Comparison of ENCODE assay signal across 19 cellular contexts in genomic region chr21:41779659-41780058, GRCh38. TPM values are rescaled to one million over a fixed set of nuclear protein-coding genes. Genes with fewer than 3 reads are reported as not detected.
DNase-seq lines count a peak whose midpoint lies in the region; ATAC-seq and TF ChIP-seq lines count a peak whose summit lies in the region.
"Had no signal": no experiment of that assay in that cellular context is flagged by ENCODE, and none has a peak within 500 bp of the region (broad histone marks: within the 10 kb centered on the region; RNA-seq: fewer than 3 reads in every experiment).

No MANE protein-coding gene starts in this region.

- no peaks in the 10 kb centered on the region for H4K20me1 ChIP-seq in DND-41 (ENCODE audit: insufficient read depth, low read length)

- ATAC-seq in DND-41 (ENCODE audit: insufficient read depth, low read depth) = no peak
- ATAC-seq in body of pancreas = no peak
- ATAC-seq: activated naive CD8-positive, alpha-beta T cell treated with anti-CD3 and anti-CD28 coated beads, Interleukin-2, amount 50 U/mL, for 24 hours; effector memory CD8-positive, alpha-beta T cell; T-helper 17 cell had no signal

- H3K27ac ChIP-seq in 22Rv1 (peak overlapping the region; percentile 82), DND-41 (ENCODE audit: low read length) (peak overlapping the region; percentile 67), endodermal cell (ENCODE audit: low read depth, low read length) (no peak overlapping the region), body of pancreas (peak overlapping the region in 2 of 4 donors; percentile 29 to 44)
- H3K27ac ChIP-seq: right atrium auricular region, thoracic aorta had no signal

- POLR2A ChIA-PET in activated CD4-positive, alpha-beta T cell treated with anti-CD3 and anti-CD28 coated beads, Interleukin-2, amount 10 ng/mL, durations not matched to agents 7 days and 5 days (lab: Charles Lee) = no interaction called here

- H3K27ac Mint-ChIP-seq in endodermal cell = no peak overlapping the region
- H3K27ac Mint-ChIP-seq in activated CD4-positive, alpha-beta T cell treated with anti-CD3 and anti-CD28 coated beads, Interleukin-2, amount 10 ng/mL, durations not matched to agents 7 days and 5 days = no peak overlapping the region
- H3K27ac Mint-ChIP-seq: activated CD4-positive, alpha-beta T cell treated with anti-CD3 and anti-CD28 coated beads, Interleukin-2, amount 10 ng/mL, durations not matched to agents 24 days and 14 days; activated naive CD8-positive, alpha-beta T cell treated with anti-CD3 and anti-CD28 coated beads, Interleukin-2, amount 50 U/mL, for 24 hours; activated T-cell treated with anti-CD3 and anti-CD28 coated beads, Interleukin-2, amount 50 U/mL, for 24 hours; effector memory CD8-positive, alpha-beta T cell; T-helper 17 cell had no signal

- H3K79me2 ChIP-seq in DND-41 (ENCODE audit: insufficient read depth, low read length) = no peaks in the 10 kb centered on the region

- H3K36me3 Mint-ChIP-seq in endodermal cell (ENCODE audit: low read depth) = no peaks in the 10 kb centered on the region
- H3K36me3 Mint-ChIP-seq in activated CD4-positive, alpha-beta T cell treated with anti-CD3 and anti-CD28 coated beads, Interleukin-2, amount 10 ng/mL, durations not matched to agents 7 days and 5 days (ENCODE audit: low read depth) = no peaks in the 10 kb centered on the region

- DNase-seq in DND-41 (no peak), NCI-H345 treated with DMSO at 0.1 percent for 48 hours (lab: John Stamatoyannopoulos, UW; ENCODE audit: unreplicated experiment) (peak; percentile 79), endodermal cell (peak; percentile 36), DMS 273 treated with DMSO at 0.1 percent for 48 hours (lab: John Stamatoyannopoulos, UW) (no peak), NCI-H1436 treated with DMSO at 0.1 percent for 48 hours (lab: John Stamatoyannopoulos, UW) (no peak), body of pancreas (no peak)
- DNase-seq in activated CD4-positive, alpha-beta T cell treated with anti-CD3 and anti-CD28 coated beads, Interleukin-2, amount 10 ng/mL, durations not matched to agents 7 days and 5 days = no peak
- DNase-seq: activated CD4-positive, alpha-beta T cell treated with anti-CD3 and anti-CD28 coated beads, Interleukin-2, amount 10 ng/mL, durations not matched to agents 24 days and 14 days; activated naive CD8-positive, alpha-beta T cell treated with anti-CD3 and anti-CD28 coated beads, Interleukin-2, amount 50 U/mL, for 24 hours; activated T-cell treated with anti-CD3 and anti-CD28 coated beads, Interleukin-2, amount 50 U/mL, for 24 hours; effector memory CD8-positive, alpha-beta T cell; NCI-H524 treated with DMSO at 0.1 percent for 48 hours; stimulated activated CD4-positive, alpha-beta T cell treated with anti-CD3 and anti-CD28 coated beads, Interleukin-2, amount 100 ng/mL, for 48 hours; stimulated activated CD8-positive, alpha-beta memory T cell treated with anti-CD3 and anti-CD28 coated beads, Interleukin-4, amount 100 ng/mL, for 48 hours; T-helper 17 cell had no signal

- no peaks in the 10 kb centered on the region for H3K27me3 ChIP-seq in DND-41 (ENCODE audit: insufficient read depth, low read length, poor library complexity)
- peaks cover 7% of the 10 kb centered on the region for H3K27me3 ChIP-seq in endodermal cell (ENCODE audit: control insufficient read depth, insufficient read depth, low read length, poor library complexity, severe bottlenecking)
- H3K27me3 ChIP-seq in body of pancreas = no peaks in the 10 kb centered on the region

- H3K9ac ChIP-seq in DND-41 (ENCODE audit: low read depth, low read length) = no peak overlapping the region
- H3K9ac ChIP-seq in endodermal cell (ENCODE audit: extremely low read depth, low read length, poor library complexity, severe bottlenecking) = no peak overlapping the region

- no peaks in the 10 kb centered on the region for H3K9me3 ChIP-seq in DND-41 (ENCODE audit: insufficient read depth, low read length, severe bottlenecking)
- no peaks in the 10 kb centered on the region for H3K9me3 ChIP-seq in endodermal cell (ENCODE audit: control insufficient read depth, low read length)
- no peaks in the 10 kb centered on the region for H3K9me3 ChIP-seq in body of pancreas
- H3K9me3 ChIP-seq: right atrium auricular region, thoracic aorta had no signal

- WGBS in endodermal cell (ENCODE audit: insufficient coverage in 1 of 2, insufficient read length in 1 of 2), 2 experiments = 80 to 89% methylated on average over 5 of the region's 5 CpGs
- WGBS in body of pancreas, 2 donors = 28 to 29% methylated on average over 5 of the region's 5 CpGs

- TF ChIP-seq POLR2A in body of pancreas (IDR thresholded peaks at IDR 0.05) = no peak

- H2AFZ ChIP-seq in DND-41 (ENCODE audit: low read depth, low read length) = no peak overlapping the region

- peaks cover 5% of the 10 kb centered on the region for H3K4me1 Mint-ChIP-seq in endodermal cell
- peaks cover 10% of the 10 kb centered on the region for H3K4me1 Mint-ChIP-seq in activated CD4-positive, alpha-beta T cell treated with anti-CD3 and anti-CD28 coated beads, Interleukin-2, amount 10 ng/mL, durations not matched to agents 7 days and 5 days

- peaks cover 10% of the 10 kb centered on the region for H3K27me3 Mint-ChIP-seq in endodermal cell (ENCODE audit: insufficient read depth)
- H3K27me3 Mint-ChIP-seq in activated CD4-positive, alpha-beta T cell treated with anti-CD3 and anti-CD28 coated beads, Interleukin-2, amount 10 ng/mL, durations not matched to agents 7 days and 5 days = peaks cover 65% of the 10 kb centered on the region

- no peak overlapping the region for H3K4me3 Mint-ChIP-seq in endodermal cell
- no peak overlapping the region for H3K4me3 Mint-ChIP-seq in activated CD4-positive, alpha-beta T cell treated with anti-CD3 and anti-CD28 coated beads, Interleukin-2, amount 10 ng/mL, durations not matched to agents 7 days and 5 days
- H3K4me3 Mint-ChIP-seq: activated CD4-positive, alpha-beta T cell treated with anti-CD3 and anti-CD28 coated beads, Interleukin-2, amount 10 ng/mL, durations not matched to agents 24 days and 14 days; activated naive CD8-positive, alpha-beta T cell treated with anti-CD3 and anti-CD28 coated beads, Interleukin-2, amount 50 U/mL, for 24 hours; activated T-cell treated with anti-CD3 and anti-CD28 coated beads, Interleukin-2, amount 50 U/mL, for 24 hours; T-helper 17 cell had no signal

- H3K4me1 ChIP-seq in DND-41 (ENCODE audit: insufficient read depth, low read length) (peaks cover 97% of the 10 kb centered on the region), endodermal cell (ENCODE audit: control insufficient read depth, insufficient read depth, low read length) (no peaks in the 10 kb centered on the region), body of pancreas (peaks cover 33% of the 10 kb centered on the region)

- no peak overlapping the region for H3K4me2 ChIP-seq in DND-41 (ENCODE audit: insufficient read depth, low read length)

- intact Hi-C loops in body of pancreas (cut with DNase I) = loop anchor here (5.0 kb wide), 1 partner anchor 167 kb away; no protein-coding TSS in a partner anchor

- H3K4me3 ChIP-seq in DND-41 (ENCODE audit: low read depth in 1 of 2, low read length in 2 of 2) = no peak overlapping the region
- H3K4me3 ChIP-seq in endodermal cell (ENCODE audit: low read length) = no peak overlapping the region
- H3K4me3 ChIP-seq in body of pancreas = no peak overlapping the region
- H3K4me3 ChIP-seq: right atrium auricular region, thoracic aorta had no signal

- TF ChIP-seq CTCF in 22Rv1 (IDR thresholded peaks at IDR 0.05) (no peak), DND-41 (IDR thresholded peaks at IDR 0.05; ENCODE audit: borderline replicate concordance, extremely low read depth, low read length, poor library complexity, severe bottlenecking) (no peak), endodermal cell (conservative IDR thresholded peaks at IDR 0.05) (no peak), body of pancreas (IDR thresholded peaks at IDR 0.05) (no peak)

- CTCF ChIA-PET in activated CD4-positive, alpha-beta T cell treated with anti-CD3 and anti-CD28 coated beads, Interleukin-2, amount 10 ng/mL, durations not matched to agents 7 days and 5 days (lab: Charles Lee) = no interaction called here

- H3K36me3 ChIP-seq in DND-41 (ENCODE audit: insufficient read depth, low read length) (no peaks in the 10 kb centered on the region), endodermal cell (ENCODE audit: control insufficient read depth, insufficient read depth, low read length) (no peaks in the 10 kb centered on the region), body of pancreas (replicated peaks in 1 of 2; ENCODE audit: insufficient read depth in 1 of 2, low read depth in 2 of 2) (no peaks in the 10 kb centered on the region)
- H3K36me3 ChIP-seq: right atrium auricular region, thoracic aorta had no signal

- H3K9me3 Mint-ChIP-seq in endodermal cell = no peaks in the 10 kb centered on the region
- no peaks in the 10 kb centered on the region for H3K9me3 Mint-ChIP-seq in activated CD4-positive, alpha-beta T cell treated with anti-CD3 and anti-CD28 coated beads, Interleukin-2, amount 10 ng/mL, durations not matched to agents 7 days and 5 days
- H3K9me3 Mint-ChIP-seq: activated CD4-positive, alpha-beta T cell treated with anti-CD3 and anti-CD28 coated beads, Interleukin-2, amount 10 ng/mL, durations not matched to agents 24 days and 14 days; activated naive CD8-positive, alpha-beta T cell treated with anti-CD3 and anti-CD28 coated beads, Interleukin-2, amount 50 U/mL, for 24 hours; activated T-cell treated with anti-CD3 and anti-CD28 coated beads, Interleukin-2, amount 50 U/mL, for 24 hours; effector memory CD8-positive, alpha-beta T cell had no signal

RNA-seq across cellular contexts. Expression of gene RIPK4, which starts 12.8 kb away (rescaled TPM):
- total RNA-seq in endodermal cell (10 to 100 TPM in 1 of 2 donors, 1 to 10 TPM in 1; 8.4 to 16.2 TPM), body of pancreas (10 to 100 TPM; 14.5 to 18.1 TPM)
- polyA plus RNA-seq in endodermal cell (2013, experiment 1 of 2) = 1.7 TPM
- 2.0 TPM for polyA plus RNA-seq in endodermal cell (2013, experiment 2 of 2)
- under 1 TPM in 1 of 2 experiments, not detected in 1; 0.07 TPM for total RNA-seq in activated CD4-positive, alpha-beta T cell treated with anti-CD3 and anti-CD28 coated beads, Interleukin-2, amount 10 ng/mL, durations not matched to agents 7 days and 5 days
- total RNA-seq: activated CD4-positive, alpha-beta T cell treated with anti-CD3 and anti-CD28 coated beads, Interleukin-2, amount 10 ng/mL, durations not matched to agents 24 days and 14 days had no signal
- polyA plus RNA-seq: neural cell had no signal

Comparison
In these comparisons a context has a peak if more than half of its experiments do, and no peak if none do; other contexts are left out.
1. DNase-seq: peak in NCI-H345 treated with DMSO at 0.1 percent for 48 hours (single experiment) and endodermal cell (single experiment); none in DND-41 (single experiment), DMS 273 treated with DMSO at 0.1 percent for 48 hours (single experiment), NCI-H1436 treated with DMSO at 0.1 percent for 48 hours (single experiment), activated CD4-positive, alpha-beta T cell treated with anti-CD3 and anti-CD28 coated beads, Interleukin-2, amount 10 ng/mL, durations not matched to agents 7 days and 5 days (single experiment) and body of pancreas (0 of 4).
2. RNA of gene RIPK4, which starts 12.8 kb away (total RNA-seq): 14.5 to 18.1 TPM in body of pancreas and 8.4 to 16.2 TPM in endodermal cell; 0.07 TPM in activated CD4-positive, alpha-beta T cell treated with anti-CD3 and anti-CD28 coated beads, Interleukin-2, amount 10 ng/mL, durations not matched to agents 7 days and 5 days; every median in the first group is over 4 times any median in the second.